In the genomic region with DNA sequence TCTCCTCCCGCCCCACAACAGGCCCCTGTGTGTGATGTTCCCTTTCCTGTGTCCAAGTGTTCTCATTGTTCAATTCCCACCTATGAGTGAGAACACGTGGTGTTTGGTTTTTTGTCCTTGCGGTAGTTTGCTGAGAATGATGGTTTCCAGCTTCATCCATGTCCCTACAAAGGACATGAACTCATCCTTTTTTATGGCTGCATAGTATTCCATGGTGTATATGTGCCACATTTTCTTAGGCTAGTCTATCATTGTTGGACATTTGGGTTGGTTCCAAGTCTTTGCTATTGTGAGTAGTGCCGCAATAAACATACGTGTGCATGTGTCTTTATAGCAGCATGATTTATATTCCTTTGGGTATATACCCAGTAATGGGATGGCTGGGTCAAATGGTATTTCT, we compare ENCODE assay signal across 8 cellular contexts. TPM values are rescaled to one million over a fixed set of nuclear protein-coding genes. Genes with fewer than 3 reads are reported as not detected.
DNase-seq lines count a peak whose midpoint lies in the region; ATAC-seq and TF ChIP-seq lines count a peak whose summit lies in the region.
"Not testable (repeated sequence)": the region's sequence is repeated elsewhere in the genome, so short reads cannot be mapped to it uniquely, and the experiment has no call there.
"Had no signal": no experiment of that assay in that cellular context is flagged by ENCODE, and none has a peak within 500 bp of the region (broad histone marks: within the 10 kb centered on the region; RNA-seq: fewer than 3 reads in every experiment).

No MANE protein-coding gene starts in this region.

- H3K79me2 ChIP-seq in smooth muscle cell (ENCODE audit: low read depth): peaks cover 69% of the 10 kb centered on the region

- CTCF ChIA-PET in Calu3 (lab: Charles Lee): not testable (repeated sequence)

- not testable (repeated sequence) for H3K27ac Mint-ChIP-seq in Calu3 (ENCODE audit: unreplicated experiment); activated T-helper 2 cell treated with anti-CD3 and anti-CD28 coated beads, Interferon-gamma antibody, Interleukin-2, Interleukin-4, amounts not matched to agents 10 μg/mL and 5 μg/mL and 100 μg/mL, durations not matched to agents 14 hours and 24 hours and 36 hours; natural killer cell treated with Interleukin-12 subunit alpha and Interleukin-12 subunit beta and Interleukin-15 and Interleukin-18, amount 100 ng/mL, for 72 hours
- H3K27ac Mint-ChIP-seq in T-helper 17 cell (peak overlapping the region; percentile 98), chondrocyte (ENCODE audit: unreplicated experiment) (peak overlapping the region; percentile 45)

- ATAC-seq in T-helper 17 cell; natural killer cell treated with Interleukin-12 subunit alpha and Interleukin-12 subunit beta and Interleukin-15 and Interleukin-18, amount 100 ng/mL, for 72 hours: not testable (repeated sequence)

- H3K4me1 Mint-ChIP-seq in Calu3 (ENCODE audit: low read depth, unreplicated experiment) (peaks cover 29% of the 10 kb centered on the region), T-helper 17 cell (peaks cover 38% of the 10 kb centered on the region), chondrocyte (ENCODE audit: low read depth) (peaks cover 33% of the 10 kb centered on the region)
- peaks cover 41% of the 10 kb centered on the region for H3K4me1 Mint-ChIP-seq in activated T-helper 2 cell treated with anti-CD3 and anti-CD28 coated beads, Interferon-gamma antibody, Interleukin-2, Interleukin-4, amounts not matched to agents 10 μg/mL and 5 μg/mL and 100 μg/mL, durations not matched to agents 14 hours and 24 hours and 36 hours (ENCODE audit: low read depth)
- H3K4me1 Mint-ChIP-seq in natural killer cell treated with Interleukin-12 subunit alpha and Interleukin-12 subunit beta and Interleukin-15 and Interleukin-18, amount 100 ng/mL, for 72 hours (ENCODE audit: low read depth in 2 of 2): peaks cover 35 to 49% of the 10 kb centered on the region in 2 donors

- peak overlapping the region; percentile 88 for H3K4me2 ChIP-seq in smooth muscle cell

- H3K4me1 ChIP-seq in left ventricle myocardium inferior: peaks cover 85% of the 10 kb centered on the region
- H3K4me1 ChIP-seq in smooth muscle cell (ENCODE audit: low read depth): peaks cover 12% of the 10 kb centered on the region

- H2AFZ ChIP-seq in smooth muscle cell (ENCODE audit: low read depth): not testable (repeated sequence)

- H3K27ac ChIP-seq in left ventricle myocardium inferior (replicated peaks): peak overlapping the region; percentile 0
- not testable (repeated sequence) for H3K27ac ChIP-seq in smooth muscle cell (ENCODE audit: low read depth)

- H3K4me3 Mint-ChIP-seq in Calu3 (ENCODE audit: low read depth, unreplicated experiment): peak overlapping the region; percentile 94
- H3K4me3 Mint-ChIP-seq in T-helper 17 cell: peak overlapping the region; percentile 94
- H3K4me3 Mint-ChIP-seq in activated T-helper 2 cell treated with anti-CD3 and anti-CD28 coated beads, Interferon-gamma antibody, Interleukin-2, Interleukin-4, amounts not matched to agents 10 μg/mL and 5 μg/mL and 100 μg/mL, durations not matched to agents 14 hours and 24 hours and 36 hours (ENCODE audit: low read depth): peak overlapping the region; percentile 75
- peak overlapping the region; percentile 49 for H3K4me3 Mint-ChIP-seq in chondrocyte (ENCODE audit: unreplicated experiment)
- H3K4me3 Mint-ChIP-seq in natural killer cell treated with Interleukin-12 subunit alpha and Interleukin-12 subunit beta and Interleukin-15 and Interleukin-18, amount 100 ng/mL, for 72 hours: peak overlapping the region; percentile 53

- H3K9me3 ChIP-seq in T-helper 17 cell (ENCODE audit: control insufficient read depth, low read length, poor library complexity, severe bottlenecking); left ventricle myocardium inferior (replicated peaks); smooth muscle cell (replicated peaks; ENCODE audit: low read depth): not testable (repeated sequence)

- intact Hi-C loops in Calu3 (cut with micrococcal nuclease; ENCODE audit: unreplicated experiment): loop anchor here (5.0 kb wide), 4 partner anchors 71 to 204 kb away; a partner anchor contains a TSS
- intact Hi-C loops in activated T-helper 2 cell treated with anti-CD3 and anti-CD28 coated beads, Interferon-gamma antibody, Interleukin-2, Interleukin-4, amounts not matched to agents 10 μg/mL and 5 μg/mL and 100 μg/mL, durations not matched to agents 14 hours and 24 hours and 36 hours (cut with micrococcal nuclease): loop anchor here (5.0 to 10.0 kb wide), 4 partner anchors 196 to 531 kb away; a partner anchor contains a TSS
- intact Hi-C loops in left ventricle myocardium inferior (cut with micrococcal nuclease): not testable (repeated sequence)

- H3K9me3 Mint-ChIP-seq in Calu3 (ENCODE audit: low read depth, unreplicated experiment); activated T-helper 2 cell treated with anti-CD3 and anti-CD28 coated beads, Interferon-gamma antibody, Interleukin-2, Interleukin-4, amounts not matched to agents 10 μg/mL and 5 μg/mL and 100 μg/mL, durations not matched to agents 14 hours and 24 hours and 36 hours; chondrocyte (ENCODE audit: low read depth); natural killer cell treated with Interleukin-12 subunit alpha and Interleukin-12 subunit beta and Interleukin-15 and Interleukin-18, amount 100 ng/mL, for 72 hours: not testable (repeated sequence)

- DNase-seq in Calu3; T-helper 17 cell; activated T-helper 2 cell treated with anti-CD3 and anti-CD28 coated beads, Interferon-gamma antibody, Interleukin-2, Interleukin-4, amounts not matched to agents 10 μg/mL and 5 μg/mL and 100 μg/mL, durations not matched to agents 14 hours and 24 hours and 36 hours (ENCODE audit: low spot score); chondrocyte (ENCODE audit: low spot score); left ventricle myocardium inferior; natural killer cell treated with Interleukin-12 subunit alpha and Interleukin-12 subunit beta and Interleukin-15 and Interleukin-18, amount 100 ng/mL, for 72 hours (ENCODE audit: low spot score); smooth muscle cell (lab: John Stamatoyannopoulos, UW; ENCODE audit: unreplicated experiment): not testable (repeated sequence)

- H3K36me3 ChIP-seq in left ventricle myocardium inferior: peaks cover 31% of the 10 kb centered on the region
- not testable (repeated sequence) for H3K36me3 ChIP-seq in smooth muscle cell (ENCODE audit: low read depth)

- H3K27me3 ChIP-seq in left ventricle myocardium inferior (ENCODE audit: low read depth); smooth muscle cell (ENCODE audit: low read depth): not testable (repeated sequence)

- TF ChIP-seq CTCF in Calu3 (IDR thresholded peaks at IDR 0.05; ENCODE audit: unreplicated experiment); chondrocyte (IDR thresholded peaks at IDR 0.05); left ventricle myocardium inferior (IDR thresholded peaks at IDR 0.05; ENCODE audit: borderline replicate concordance); smooth muscle cell (IDR thresholded peaks at IDR 0.05; ENCODE audit: borderline replicate concordance, insufficient read depth, poor library complexity, severe bottlenecking): not testable (repeated sequence)

- peaks cover 85% of the 10 kb centered on the region for H3K36me3 Mint-ChIP-seq in Calu3 (ENCODE audit: insufficient read depth, unreplicated experiment)
- not testable (repeated sequence) for H3K36me3 Mint-ChIP-seq in T-helper 17 cell (ENCODE audit: low read depth); chondrocyte (ENCODE audit: low read depth); natural killer cell treated with Interleukin-12 subunit alpha and Interleukin-12 subunit beta and Interleukin-15 and Interleukin-18, amount 100 ng/mL, for 72 hours
- H3K36me3 Mint-ChIP-seq in activated T-helper 2 cell treated with anti-CD3 and anti-CD28 coated beads, Interferon-gamma antibody, Interleukin-2, Interleukin-4, amounts not matched to agents 10 μg/mL and 5 μg/mL and 100 μg/mL, durations not matched to agents 14 hours and 24 hours and 36 hours (ENCODE audit: low read depth): peaks cover 48% of the 10 kb centered on the region

- WGBS in smooth muscle cell (ENCODE audit: low lambda C conversion rate): 100% methylated on average over 5 of the region's 5 CpGs

- H3K9ac ChIP-seq in smooth muscle cell (ENCODE audit: low read depth): not testable (repeated sequence)

- H3F3A ChIP-seq in smooth muscle cell (ENCODE audit: low read depth): not testable (repeated sequence)

- peaks cover 70% of the 10 kb centered on the region for H4K20me1 ChIP-seq in smooth muscle cell (ENCODE audit: low read depth)

- not testable (repeated sequence) for H3K27me3 Mint-ChIP-seq in Calu3 (ENCODE audit: unreplicated experiment); T-helper 17 cell; activated T-helper 2 cell treated with anti-CD3 and anti-CD28 coated beads, Interferon-gamma antibody, Interleukin-2, Interleukin-4, amounts not matched to agents 10 μg/mL and 5 μg/mL and 100 μg/mL, durations not matched to agents 14 hours and 24 hours and 36 hours (ENCODE audit: low read depth); chondrocyte (ENCODE audit: low read depth); natural killer cell treated with Interleukin-12 subunit alpha and Interleukin-12 subunit beta and Interleukin-15 and Interleukin-18, amount 100 ng/mL, for 72 hours

- H3K4me3 ChIP-seq in left ventricle myocardium inferior: peak overlapping the region; percentile 95
- H3K4me3 ChIP-seq in smooth muscle cell: peak overlapping the region; percentile 100

- not testable (repeated sequence) for BruUV-seq in Calu3 (replicated peaks; lab: Mats Ljungman, UMichigan)

RNA-seq across cellular contexts. Expression of a gene that starts 2.3 kb away (rescaled TPM):
- 114 and 132 TPM in 2 replicates for total RNA-seq in Calu3 (2022)
- total RNA-seq in T-helper 17 cell: 100 to 1,000 TPM; 124 to 125 TPM
- total RNA-seq in activated T-helper 2 cell treated with anti-CD3 and anti-CD28 coated beads, Interferon-gamma antibody, Interleukin-2, Interleukin-4, amounts not matched to agents 10 μg/mL and 5 μg/mL and 100 μg/mL, durations not matched to agents 14 hours and 24 hours and 36 hours: 97.2 and 97.5 TPM in 2 replicates
- 87.0 to 102 TPM (median 93.8 TPM) in 3 replicates for total RNA-seq in chondrocyte
- 246 TPM for total RNA-seq in left ventricle myocardium inferior
- total RNA-seq in natural killer cell treated with Interleukin-12 subunit alpha and Interleukin-12 subunit beta and Interleukin-15 and Interleukin-18, amount 100 ng/mL, for 72 hours: 10 to 100 TPM; 62.6 to 89.5 TPM
- total RNA-seq in smooth muscle cell: 42.1 and 60.6 TPM in 2 replicates
- polyA plus RNA-seq in smooth muscle cell: 86.8 and 112 TPM in 2 replicates

RNA-seq across cellular contexts. Expression of a gene that starts 6.7 kb away (rescaled TPM):
- total RNA-seq in Calu3 (2022) (2.3 and 5.0 TPM in 2 replicates), T-helper 17 cell (under 1 TPM in 1 of 2 donors, not detected in 1; 0.25 TPM), chondrocyte (1.5 to 4.3 TPM (median 3.7 TPM) in 3 replicates), left ventricle myocardium inferior (5.9 TPM), smooth muscle cell (3.1 and 5.1 TPM in 2 replicates)
- 1.1 and 1.3 TPM in 2 replicates for total RNA-seq in activated T-helper 2 cell treated with anti-CD3 and anti-CD28 coated beads, Interferon-gamma antibody, Interleukin-2, Interleukin-4, amounts not matched to agents 10 μg/mL and 5 μg/mL and 100 μg/mL, durations not matched to agents 14 hours and 24 hours and 36 hours
- 1 to 10 TPM; 2.9 to 3.3 TPM for total RNA-seq in natural killer cell treated with Interleukin-12 subunit alpha and Interleukin-12 subunit beta and Interleukin-15 and Interleukin-18, amount 100 ng/mL, for 72 hours
- polyA plus RNA-seq in smooth muscle cell: 3.3 and 3.4 TPM in 2 replicates
- total RNA-seq: PC-3 had no signal

RNA-seq across cellular contexts. Expression of a gene that starts 38.0 kb away (rescaled TPM):
- 43.7 and 51.6 TPM in 2 replicates for total RNA-seq in Calu3 (2022)
- 10 to 100 TPM; 16.6 to 17.5 TPM for total RNA-seq in T-helper 17 cell
- total RNA-seq in activated T-helper 2 cell treated with anti-CD3 and anti-CD28 coated beads, Interferon-gamma antibody, Interleukin-2, Interleukin-4, amounts not matched to agents 10 μg/mL and 5 μg/mL and 100 μg/mL, durations not matched to agents 14 hours and 24 hours and 36 hours: 34.5 and 37.8 TPM in 2 replicates
- 14.8 to 18.9 TPM (median 15.2 TPM) in 3 replicates for total RNA-seq in chondrocyte
- total RNA-seq in left ventricle myocardium inferior: 39.6 TPM
- total RNA-seq in natural killer cell treated with Interleukin-12 subunit alpha and Interleukin-12 subunit beta and Interleukin-15 and Interleukin-18, amount 100 ng/mL, for 72 hours: 10 to 100 TPM; 28.2 to 36.5 TPM
- 9.9 and 18.2 TPM in 2 replicates for total RNA-seq in smooth muscle cell
- polyA plus RNA-seq in smooth muscle cell: 21.5 and 27.7 TPM in 2 replicates
